ENCODE assay signal across 16 cellular contexts in the genomic region with DNA sequence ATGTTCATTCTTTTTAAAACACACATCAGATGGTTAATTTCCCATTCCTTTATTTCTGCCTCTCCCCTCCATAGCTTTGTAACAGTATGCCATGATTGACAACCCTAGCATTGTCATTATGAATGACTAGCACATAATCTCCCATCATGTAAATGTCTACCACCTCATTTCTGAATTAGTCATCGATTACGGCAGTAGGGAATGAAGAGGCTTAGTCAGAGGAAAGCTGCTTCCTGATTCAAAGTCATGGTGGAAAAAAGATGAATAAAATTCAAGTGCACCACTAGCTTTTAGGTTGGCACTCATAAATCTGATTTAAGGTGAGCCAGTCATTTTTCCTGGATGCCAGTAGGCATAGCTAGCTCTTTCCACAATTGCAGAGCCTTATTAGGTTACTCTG. TPM values are rescaled to one million over a fixed set of nuclear protein-coding genes. Genes with fewer than 3 reads are reported as not detected.
DNase-seq lines count a peak whose midpoint lies in the region; ATAC-seq and TF ChIP-seq lines count a peak whose summit lies in the region.
"Had no signal": no experiment of that assay in that cellular context is flagged by ENCODE, and none has a peak within 500 bp of the region (broad histone marks: within the 10 kb centered on the region; RNA-seq: fewer than 3 reads in every experiment).

No MANE protein-coding gene starts in this region.

- no CpG with 5 or more reads among the region's 2 CpGs for WGBS in mesendoderm (ENCODE audit: extremely low coverage, insufficient coverage, low lambda C conversion rate)

- no peak overlapping the region for H3K4ac ChIP-seq in mesendoderm (ENCODE audit: low read depth, low read length)

- H3K27ac Mint-ChIP-seq in naive thymus-derived CD8-positive, alpha-beta T cell, result no peak overlapping the region
- no peak overlapping the region for H3K27ac Mint-ChIP-seq in stimulated activated naive CD8-positive, alpha-beta T cell treated with anti-CD3 and anti-CD28 coated beads, Interleukin-15, amount 100 ng/mL, for 72 hours
- H3K27ac Mint-ChIP-seq: activated T-helper 2 cell treated with anti-CD3 and anti-CD28 coated beads, Interferon-gamma antibody, Interleukin-2, Interleukin-4, amounts not matched to agents 10 μg/mL and 5 μg/mL and 100 μg/mL, durations not matched to agents 14 hours and 24 hours and 36 hours; CD8-positive, alpha-beta memory T cell; stimulated activated memory B cell treated with anti-CD40 and anti-IgM and Interleukin-4, amounts not matched to agents 10 μg/mL and 1 μg/mL and 100 μg/mL, for 72 hours; T-helper 17 cell had no signal

- in situ Hi-C loops in Caki2 (cut with HindIII; ENCODE audit: low pct_unique_long_range_greater_than_20kb, low sequenced_read_pairs), result no loop called here

- DNase-seq in Caki2 (ENCODE audit: low read depth) (peak; percentile 53), M059J (ENCODE audit: low read depth) (peak; percentile 81), choroid plexus epithelial cell (ENCODE audit: low read depth) (peak; percentile 2), mesendoderm (peak; percentile 28)
- no peak for DNase-seq in naive thymus-derived CD8-positive, alpha-beta T cell
- no peak for DNase-seq in stimulated activated naive CD8-positive, alpha-beta T cell treated with anti-CD3 and anti-CD28 coated beads, Interleukin-15, amount 100 ng/mL, for 72 hours
- DNase-seq: CD8-positive, alpha-beta memory T cell; NCI-H146; T-helper 17 cell had no signal

- H3K4me1 ChIP-seq in mesendoderm (ENCODE audit: control insufficient read depth, low read depth, low read length), result no peaks in the 10 kb centered on the region

- no peak overlapping the region for H4K8ac ChIP-seq in mesendoderm (ENCODE audit: low read depth, low read length)

- no peak overlapping the region for H3K27ac ChIP-seq in mesendoderm (ENCODE audit: low read depth, low read length)

- POLR2A ChIA-PET in naive thymus-derived CD8-positive, alpha-beta T cell (lab: Charles Lee), result no interaction called here

- no peak for ATAC-seq in naive thymus-derived CD8-positive, alpha-beta T cell
- ATAC-seq in stimulated activated naive CD8-positive, alpha-beta T cell treated with anti-CD3 and anti-CD28 coated beads, Interleukin-15, amount 100 ng/mL, for 72 hours, result no peak
- ATAC-seq in GM21390 (IDR thresholded peaks at IDR 0.05; ENCODE audit: unreplicated experiment), result no peak
- ATAC-seq in HG03039 (IDR thresholded peaks at IDR 0.05; ENCODE audit: unreplicated experiment), result no peak
- ATAC-seq: left lobe of liver; stimulated activated memory B cell treated with anti-CD40 and anti-IgM and Interleukin-4, amounts not matched to agents 10 μg/mL and 1 μg/mL and 100 μg/mL, for 72 hours; T-helper 17 cell had no signal

- no peak overlapping the region for H2AK5ac ChIP-seq in mesendoderm (ENCODE audit: low read length)

- H3K9me3 Mint-ChIP-seq in naive thymus-derived CD8-positive, alpha-beta T cell, result peaks cover 0 to 13% (median 2%) of the 10 kb centered on the region in 9 donors
- H3K9me3 Mint-ChIP-seq in stimulated activated naive CD8-positive, alpha-beta T cell treated with anti-CD3 and anti-CD28 coated beads, Interleukin-15, amount 100 ng/mL, for 72 hours, result peaks cover 0 to 4% of the 10 kb centered on the region in 2 donors
- H3K9me3 Mint-ChIP-seq: activated T-helper 2 cell treated with anti-CD3 and anti-CD28 coated beads, Interferon-gamma antibody, Interleukin-2, Interleukin-4, amounts not matched to agents 10 μg/mL and 5 μg/mL and 100 μg/mL, durations not matched to agents 14 hours and 24 hours and 36 hours; CD8-positive, alpha-beta memory T cell; stimulated activated memory B cell treated with anti-CD40 and anti-IgM and Interleukin-4, amounts not matched to agents 10 μg/mL and 1 μg/mL and 100 μg/mL, for 72 hours had no signal

- no peaks in the 10 kb centered on the region for H3K36me3 ChIP-seq in mesendoderm (ENCODE audit: control insufficient read depth, insufficient read depth, low read length)

- H3K4me1 Mint-ChIP-seq in naive thymus-derived CD8-positive, alpha-beta T cell, result no peaks in the 10 kb centered on the region
- no peaks in the 10 kb centered on the region for H3K4me1 Mint-ChIP-seq in stimulated activated naive CD8-positive, alpha-beta T cell treated with anti-CD3 and anti-CD28 coated beads, Interleukin-15, amount 100 ng/mL, for 72 hours
- H3K4me1 Mint-ChIP-seq: CD8-positive, alpha-beta memory T cell; stimulated activated memory B cell treated with anti-CD40 and anti-IgM and Interleukin-4, amounts not matched to agents 10 μg/mL and 1 μg/mL and 100 μg/mL, for 72 hours; T-helper 17 cell had no signal

- H3K79me1 ChIP-seq in mesendoderm (ENCODE audit: low read length), result no peaks in the 10 kb centered on the region

- no peaks in the 10 kb centered on the region for H3K27me3 ChIP-seq in mesendoderm (ENCODE audit: insufficient read depth, low read length, poor library complexity)

- H3K27me3 Mint-ChIP-seq in naive thymus-derived CD8-positive, alpha-beta T cell, result peaks cover 7 to 22% (median 15%) of the 10 kb centered on the region in 5 donors
- H3K27me3 Mint-ChIP-seq in stimulated activated naive CD8-positive, alpha-beta T cell treated with anti-CD3 and anti-CD28 coated beads, Interleukin-15, amount 100 ng/mL, for 72 hours, result peaks cover 23% of the 10 kb centered on the region

- H3K4me3 ChIP-seq in choroid plexus epithelial cell (ENCODE audit: low read depth, low read length), result no peak overlapping the region
- H3K4me3 ChIP-seq in mesendoderm (ENCODE audit: low read length), result no peak overlapping the region

- no peak overlapping the region for H3K23ac ChIP-seq in mesendoderm (ENCODE audit: low read length)

- H4K5ac ChIP-seq in mesendoderm (ENCODE audit: low read length), result no peak overlapping the region

- H3K4me2 ChIP-seq in mesendoderm (ENCODE audit: low read length), result no peak overlapping the region

- no peak overlapping the region for H3K18ac ChIP-seq in mesendoderm (ENCODE audit: low read length)

- H3K79me2 ChIP-seq in mesendoderm (ENCODE audit: control insufficient read depth, insufficient read depth, low read length), result no peaks in the 10 kb centered on the region

- H2BK15ac ChIP-seq in mesendoderm (replicated peaks; ENCODE audit: low read depth), result no peak overlapping the region

- peaks cover 0 to 7% (median 4%) of the 10 kb centered on the region in 3 donors for H3K36me3 Mint-ChIP-seq in naive thymus-derived CD8-positive, alpha-beta T cell
- H3K36me3 Mint-ChIP-seq: stimulated activated memory B cell treated with anti-CD40 and anti-IgM and Interleukin-4, amounts not matched to agents 10 μg/mL and 1 μg/mL and 100 μg/mL, for 72 hours had no signal

- no peak overlapping the region for H3K56ac ChIP-seq in mesendoderm (ENCODE audit: low read length)

- H3K4me3 Mint-ChIP-seq in naive thymus-derived CD8-positive, alpha-beta T cell, result no peak overlapping the region
- H3K4me3 Mint-ChIP-seq in stimulated activated naive CD8-positive, alpha-beta T cell treated with anti-CD3 and anti-CD28 coated beads, Interleukin-15, amount 100 ng/mL, for 72 hours, result no peak overlapping the region
- H3K4me3 Mint-ChIP-seq: CD8-positive, alpha-beta memory T cell; stimulated activated memory B cell treated with anti-CD40 and anti-IgM and Interleukin-4, amounts not matched to agents 10 μg/mL and 1 μg/mL and 100 μg/mL, for 72 hours; T-helper 17 cell had no signal

- no peak for TF ChIP-seq CTCF in choroid plexus epithelial cell (conservative IDR thresholded peaks at IDR 0.05; ENCODE audit: low read depth, low read length)

- no peak overlapping the region for H2BK120ac ChIP-seq in mesendoderm (ENCODE audit: low read depth, low read length)

- no peak overlapping the region for H2BK5ac ChIP-seq in mesendoderm (ENCODE audit: low read length)

- no peak overlapping the region for H3K9ac ChIP-seq in mesendoderm (ENCODE audit: low read length)

RNA-seq across cellular contexts. Expression of a gene that starts 19.1 kb away (rescaled TPM):
- total RNA-seq in Caki2 (2014; rRNA removed; shearing (Covaris generic); ENCODE audit: low replicate concordance), result 3.8 and 5.3 TPM in 2 replicates
- not detected in 2 replicates for total RNA-seq in M059J (2014; rRNA removed; shearing (Covaris generic))
- not detected for polyA plus RNA-seq in mesendoderm (2013, experiment 1 of 2)
- not detected for polyA plus RNA-seq in mesendoderm (2013, experiment 2 of 2)
- not detected for total RNA-seq in naive thymus-derived CD8-positive, alpha-beta T cell
- polyA plus RNA-seq in naive thymus-derived CD8-positive, alpha-beta T cell, result not detected
- total RNA-seq: activated T-helper 2 cell treated with anti-CD3 and anti-CD28 coated beads, Interferon-gamma antibody, Interleukin-2, Interleukin-4, amounts not matched to agents 10 μg/mL and 5 μg/mL and 100 μg/mL, durations not matched to agents 14 hours and 24 hours and 36 hours; CD8-positive, alpha-beta memory T cell; fibroblast of villous mesenchyme; HT-29; T-helper 17 cell had no signal
- polyA plus RNA-seq: CD8-positive, alpha-beta memory T cell had no signal

Comparison
In these comparisons a context has a peak if more than half of its experiments do, and no peak if none do; other contexts are left out.
1. DNase-seq: peak in Caki2 (single experiment), M059J (single experiment), choroid plexus epithelial cell (single experiment) and mesendoderm (single experiment); none in naive thymus-derived CD8-positive, alpha-beta T cell (0 of 10) and stimulated activated naive CD8-positive, alpha-beta T cell treated with anti-CD3 and anti-CD28 coated beads, Interleukin-15, amount 100 ng/mL, for 72 hours (0 of 2).